31 cellular contexts compared by ENCODE assay signal in genomic region chr11:20874358-20874757, GRCh38.
"Had no signal": no experiment of that assay in that cellular context is flagged by ENCODE, and none has a peak within 500 bp of the region (broad histone marks: within the 10 kb centered on the region; RNA-seq: fewer than 3 reads in every experiment).

No MANE protein-coding gene starts in this region.

- H3K9me3 Mint-ChIP-seq: nephron progenitor cell had no signal

- H3K4me1 Mint-ChIP-seq: activated naive CD8-positive, alpha-beta T cell treated with anti-CD3 and anti-CD28 coated beads for 36 hours; nephron progenitor cell had no signal

- H3K4me3 Mint-ChIP-seq: activated naive CD8-positive, alpha-beta T cell treated with anti-CD3 and anti-CD28 coated beads for 36 hours; nephron progenitor cell had no signal

- H3K36me3 ChIP-seq: adrenal gland, gastrocnemius medialis, pancreas, prostate gland, transverse colon had no signal

- DNase-seq: activated CD4-positive, alpha-beta T cell treated with anti-CD3 and anti-CD28 coated beads for 48 hours; activated CD4-positive, alpha-beta T cell treated with anti-CD3 and anti-CD28 coated beads, Interleukin-2, amount 50 U/mL, for 48 hours; activated CD8-positive, alpha-beta memory T cell treated with anti-CD3 and anti-CD28 coated beads for 24 hours; activated effector memory CD4-positive, alpha-beta T cell treated with Interleukin-2 at 50 U/mL for 16 hours; activated naive CD4-positive, alpha-beta T cell treated with Interleukin-2 at 50 U/mL for 16 hours; activated naive CD8-positive, alpha-beta T cell treated with anti-CD3 and anti-CD28 coated beads for 36 hours; adrenal gland; aorta; body of pancreas; dermis blood vessel endothelial cell; effector CD4-positive, alpha-beta T cell; erythroblast; gastrocnemius medialis; glutamatergic neuron; islet precursor cell; left cardiac atrium; left ventricle myocardium superior; nephron progenitor cell; pancreas; retina; stimulated activated CD4-positive, alpha-beta T cell treated with anti-CD3 and anti-CD28 coated beads, Interleukin-12 subunit alpha, Interleukin-12 subunit beta, amount 100 ng/mL, for 4 hours; stimulated activated CD4-positive, alpha-beta T cell treated with anti-CD3 and anti-CD28 coated beads, Interleukin-4, amount 100 ng/mL, for 1 hour; stimulated activated naive CD8-positive, alpha-beta T cell treated with anti-CD3 and anti-CD28 coated beads, Interleukin-15, Interleukin-2, amounts not matched to agents 100 U/mL and 50 U/mL, for 24 hours; T-helper 9 cell; testis; transverse colon had no signal

- H3K27me3 ChIP-seq: adrenal gland, body of pancreas, gastrocnemius medialis, pancreas, testis, transverse colon had no signal

- H3K4me1 ChIP-seq: adrenal gland, body of pancreas, gastrocnemius medialis, pancreas, prostate gland, testis, transverse colon had no signal

- H3K27ac Mint-ChIP-seq: activated naive CD8-positive, alpha-beta T cell treated with anti-CD3 and anti-CD28 coated beads for 36 hours; nephron progenitor cell had no signal

- H3K27me3 Mint-ChIP-seq: activated naive CD8-positive, alpha-beta T cell treated with anti-CD3 and anti-CD28 coated beads for 36 hours had no signal

- H3K36me3 Mint-ChIP-seq: activated naive CD8-positive, alpha-beta T cell treated with anti-CD3 and anti-CD28 coated beads for 36 hours had no signal

- H3K27ac ChIP-seq: adrenal gland, body of pancreas, gastrocnemius medialis, pancreas, prostate gland, skin epidermis, testis, transverse colon, VCaP had no signal

- H3K4me3 ChIP-seq: adrenal gland, body of pancreas, gastrocnemius medialis, pancreas, prostate gland, skin epidermis, testis, transverse colon had no signal

- H3K9me3 ChIP-seq: adrenal gland, body of pancreas, gastrocnemius medialis, pancreas, prostate gland, testis, transverse colon had no signal

- ATAC-seq: activated CD4-positive, CD25-positive, alpha-beta regulatory T cell treated with anti-CD3 and anti-CD28 coated beads, Interleukin-2, amount 50 U/mL, for 24 hours; body of pancreas; gastrocnemius medialis; left cardiac atrium; left ventricle myocardium superior; pancreas; sciatic nerve; stimulated activated naive CD8-positive, alpha-beta T cell treated with anti-CD3 and anti-CD28 coated beads, Interleukin-15, Interleukin-2, amounts not matched to agents 100 U/mL and 50 U/mL, for 24 hours had no signal
